17 cellular contexts compared by ENCODE assay signal in genomic region chr4:135201081-135201480, GRCh38.
DNase-seq lines count a peak whose midpoint lies in the region; ATAC-seq lines count a peak whose summit lies in the region.
"Had no signal": no experiment of that assay in that cellular context is flagged by ENCODE, and none has a peak within 500 bp of the region (broad histone marks: within the 10 kb centered on the region; RNA-seq: fewer than 3 reads in every experiment).

No MANE protein-coding gene starts in this region.

- ATAC-seq in GM19395 (IDR thresholded peaks at IDR 0.05; ENCODE audit: unreplicated experiment): no peak

- DNase-seq in HCEC 1CT (peak; percentile 17), amniotic epithelial cell (ENCODE audit: low read depth) (peak; percentile 15), dedifferentiated amniotic fluid mesenchymal stem cell (ENCODE audit: extremely low spot score) (peak; percentile 67), retina (no peak), NCI-H1105 treated with DMSO at 0.1 percent for 48 hours (lab: John Stamatoyannopoulos, UW) (no peak), NK-92 (lab: John Stamatoyannopoulos, UW; ENCODE audit: unreplicated experiment) (no peak)
- DNase-seq: CD4-positive, alpha-beta T cell; DND-41; GF-D8; H7; NCI-H1436; NCI-H187 treated with DMSO at 0.1 percent for 48 hours; NCI-H2107; NCI-H446 treated with DMSO at 0.1 percent for 48 hours; NCI-H526 treated with DMSO at 0.1 percent for 48 hours; Right ventricle myocardium superior had no signal

Comparison
In these comparisons a context has a peak if more than half of its experiments do, and no peak if none do; other contexts are left out.
1. DNase-seq: peak in HCEC 1CT (single experiment), amniotic epithelial cell (single experiment) and dedifferentiated amniotic fluid mesenchymal stem cell (single experiment); none in retina (single experiment), NCI-H1105 treated with DMSO at 0.1 percent for 48 hours (single experiment) and NK-92 (single experiment).